Comparison of ENCODE assay signal across 1 cellular context in genomic region chr2:98508690-98509054, GRCh38.
TF ChIP-seq lines count a peak whose summit lies in the region.

No MANE protein-coding gene starts in this region.

TF ChIP-seq in K562, 482 proteins besides CTCF, POLR2A, EP300 and RAD21 (continued from another document and continues in another):
- TF ChIP-seq GABPB1 (CRISPR knock-in tag; IDR thresholded peaks at IDR 0.05): 0 out of 2 replicates have a peak, but pooled peaks have one; percentile 21
- TF ChIP-seq, protein P1, sequence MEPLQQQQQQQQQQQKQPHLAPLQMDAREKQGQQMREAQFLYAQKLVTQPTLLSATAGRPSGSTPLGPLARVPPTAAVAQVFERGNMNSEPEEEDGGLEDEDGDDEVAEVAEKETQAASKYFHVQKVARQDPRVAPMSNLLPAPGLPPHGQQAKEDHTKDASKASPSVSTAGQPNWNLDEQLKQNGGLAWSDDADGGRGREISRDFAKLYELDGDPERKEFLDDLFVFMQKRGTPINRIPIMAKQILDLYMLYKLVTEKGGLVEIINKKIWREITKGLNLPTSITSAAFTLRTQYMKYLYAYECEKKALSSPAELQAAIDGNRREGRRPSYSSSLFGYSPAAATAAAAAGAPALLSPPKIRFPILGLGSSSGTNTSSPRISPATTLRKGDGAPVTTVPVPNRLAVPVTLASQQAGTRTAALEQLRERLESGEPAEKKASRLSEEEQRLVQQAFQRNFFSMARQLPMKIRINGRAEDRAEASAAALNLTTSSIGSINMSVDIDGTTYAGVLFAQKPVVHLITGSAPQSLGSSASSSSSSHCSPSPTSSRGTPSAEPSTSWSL (CRISPR knock-in tag; IDR thresholded peaks at IDR 0.05; ENCODE audit: borderline replicate concordance): no peak
- TF ChIP-seq TARDBP (IDR thresholded peaks at IDR 0.05): no peak
- no peak for TF ChIP-seq BACH1 (tag; IDR thresholded peaks at IDR 0.05)
- TF ChIP-seq, protein P2, sequence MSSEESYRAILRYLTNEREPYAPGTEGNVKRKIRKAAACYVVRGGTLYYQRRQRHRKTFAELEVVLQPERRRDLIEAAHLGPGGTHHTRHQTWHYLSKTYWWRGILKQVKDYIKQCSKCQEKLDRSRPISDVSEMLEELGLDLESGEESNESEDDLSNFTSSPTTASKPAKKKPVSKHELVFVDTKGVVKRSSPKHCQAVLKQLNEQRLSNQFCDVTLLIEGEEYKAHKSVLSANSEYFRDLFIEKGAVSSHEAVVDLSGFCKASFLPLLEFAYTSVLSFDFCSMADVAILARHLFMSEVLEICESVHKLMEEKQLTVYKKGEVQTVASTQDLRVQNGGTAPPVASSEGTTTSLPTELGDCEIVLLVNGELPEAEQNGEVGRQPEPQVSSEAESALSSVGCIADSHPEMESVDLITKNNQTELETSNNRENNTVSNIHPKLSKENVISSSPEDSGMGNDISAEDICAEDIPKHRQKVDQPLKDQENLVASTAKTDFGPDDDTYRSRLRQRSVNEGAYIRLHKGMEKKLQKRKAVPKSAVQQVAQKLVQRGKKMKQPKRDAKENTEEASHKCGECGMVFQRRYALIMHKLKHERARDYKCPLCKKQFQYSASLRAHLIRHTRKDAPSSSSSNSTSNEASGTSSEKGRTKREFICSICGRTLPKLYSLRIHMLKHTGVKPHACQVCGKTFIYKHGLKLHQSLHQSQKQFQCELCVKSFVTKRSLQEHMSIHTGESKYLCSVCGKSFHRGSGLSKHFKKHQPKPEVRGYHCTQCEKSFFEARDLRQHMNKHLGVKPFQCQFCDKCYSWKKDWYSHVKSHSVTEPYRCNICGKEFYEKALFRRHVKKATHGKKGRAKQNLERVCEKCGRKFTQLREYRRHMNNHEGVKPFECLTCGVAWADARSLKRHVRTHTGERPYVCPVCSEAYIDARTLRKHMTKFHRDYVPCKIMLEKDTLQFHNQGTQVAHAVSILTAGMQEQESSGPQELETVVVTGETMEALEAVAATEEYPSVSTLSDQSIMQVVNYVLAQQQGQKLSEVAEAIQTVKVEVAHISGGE (CRISPR knock-in tag; IDR thresholded peaks at IDR 0.05): 0 out of 6 replicates have a peak, but pooled peaks of 1 of the 3 experiments have one; percentile 4
- no peak for TF ChIP-seq ZNF311 (CRISPR knock-in tag; IDR thresholded peaks at IDR 0.05)
- no peak for TF ChIP-seq CSDE1 (IDR thresholded peaks at IDR 0.05)
- no peak for TF ChIP-seq ELK1 (CRISPR knock-in tag; IDR thresholded peaks at IDR 0.05)
- TF ChIP-seq MAFK (IDR thresholded peaks at IDR 0.05; ENCODE audit: low read length): no peak
- 0 out of 2 replicates have a peak, but pooled peaks have one; percentile 1 for TF ChIP-seq RNF2 (IDR thresholded peaks at IDR 0.05)
- no peak for TF ChIP-seq SAP30 (IDR thresholded peaks at IDR 0.05; ENCODE audit: borderline replicate concordance, insufficient read depth, low read depth, low read length, poor library complexity, severe bottlenecking)
- TF ChIP-seq SMARCA4 (IDR thresholded peaks at IDR 0.05): 0 out of 2 replicates have a peak, but pooled peaks have one; percentile 17
- TF ChIP-seq MEIS2 (IDR thresholded peaks at IDR 0.05; ENCODE audit: partially characterized antibody): no peak
- 0 out of 2 replicates have a peak, but pooled peaks have one; percentile 10 for TF ChIP-seq JUND (IDR thresholded peaks at IDR 0.05; ENCODE audit: borderline replicate concordance, low read depth, low read length)
- TF ChIP-seq JUND (tag; IDR thresholded peaks at IDR 0.05; ENCODE audit: borderline replicate concordance, low read depth, low read length): no peak
- TF ChIP-seq ZKSCAN8 (CRISPR knock-in tag; IDR thresholded peaks at IDR 0.05): peak; percentile 4; the same call in 1 of the 2 replicates
- TF ChIP-seq TAF7 (tag; IDR thresholded peaks at IDR 0.05): no peak
- no peak for TF ChIP-seq ETV1 (tag; conservative IDR thresholded peaks at IDR 0.05; ENCODE audit: low read depth)
- no peak for TF ChIP-seq HNRNPUL1 (IDR thresholded peaks at IDR 0.05; ENCODE audit: low read length)
- TF ChIP-seq EHMT2 (IDR thresholded peaks at IDR 0.05): no peak
- peak; percentile 40 for TF ChIP-seq TAF9B (IDR thresholded peaks at IDR 0.05; ENCODE audit: partially characterized antibody)
- TF ChIP-seq MYBL2 (IDR thresholded peaks at IDR 0.05; ENCODE audit: low read depth): no peak
- no peak for TF ChIP-seq MYBL2 (CRISPR knock-in tag; IDR thresholded peaks at IDR 0.05; ENCODE audit: borderline replicate concordance)
- TF ChIP-seq KLF16 (IDR thresholded peaks at IDR 0.05): 0 out of 2 replicates have a peak, but pooled peaks have one; percentile 10
- TF ChIP-seq PHB2 (IDR thresholded peaks at IDR 0.05; ENCODE audit: low read depth): no peak
- TF ChIP-seq ATF7 (IDR thresholded peaks at IDR 0.05): no peak
- TF ChIP-seq ZNF239 (CRISPR knock-in tag; IDR thresholded peaks at IDR 0.05): no peak
- TF ChIP-seq SPI1 (IDR thresholded peaks at IDR 0.05; ENCODE audit: borderline replicate concordance, low read depth, low read length): no peak
- no peak for TF ChIP-seq ZFPM2 (CRISPR knock-in tag; IDR thresholded peaks at IDR 0.05)
- no peak for TF ChIP-seq ZC3H4 (CRISPR knock-in tag; IDR thresholded peaks at IDR 0.05; ENCODE audit: borderline replicate concordance)
- TF ChIP-seq FOXK2 (conservative IDR thresholded peaks at IDR 0.05 in 1 of 2, IDR thresholded peaks at IDR 0.05 in 1 of 2; ENCODE audit: low read depth in 2 of 2): no peak; a peak in 1 of 4 replicates
- no peak for TF ChIP-seq ZNF431 (CRISPR knock-in tag; IDR thresholded peaks at IDR 0.05)
- TF ChIP-seq ELF2 (CRISPR knock-in tag; IDR thresholded peaks at IDR 0.05): 0 out of 2 replicates have a peak, but pooled peaks have one; percentile 7
- TF ChIP-seq NFIX (CRISPR knock-in tag; IDR thresholded peaks at IDR 0.05; ENCODE audit: low read depth): no peak
- TF ChIP-seq USF1 (CRISPR knock-in tag; IDR thresholded peaks at IDR 0.05): no peak
- no peak for TF ChIP-seq ZNF76 (CRISPR knock-in tag; IDR thresholded peaks at IDR 0.05; ENCODE audit: borderline replicate concordance)
- TF ChIP-seq TRIM24 (IDR thresholded peaks at IDR 0.05): no peak; a peak in 1 of 4 replicates
- no peak for TF ChIP-seq ZNF695 (CRISPR knock-in tag; IDR thresholded peaks at IDR 0.05)
- TF ChIP-seq IRF9 (tag; IDR thresholded peaks at IDR 0.05): peak; percentile 6; the same call in 1 of the 2 replicates
- no peak for TF ChIP-seq ZNF740 (CRISPR knock-in tag; IDR thresholded peaks at IDR 0.05)
- TF ChIP-seq ZNF740 (tag; IDR thresholded peaks at IDR 0.05): no peak
- TF ChIP-seq ZNF449 (CRISPR knock-in tag; IDR thresholded peaks at IDR 0.05): no peak
- TF ChIP-seq ASH1L (IDR thresholded peaks at IDR 0.05; ENCODE audit: borderline replicate concordance, low read depth, partially characterized antibody): no peak
- no peak for TF ChIP-seq ZNF764 (CRISPR knock-in tag; IDR thresholded peaks at IDR 0.05; ENCODE audit: low read depth)
- no peak for TF ChIP-seq ZZZ3 (IDR thresholded peaks at IDR 0.05)
- peak; percentile 98 for TF ChIP-seq CEBPB (tag; IDR thresholded peaks at IDR 0.05)
- no peak for TF ChIP-seq ZNF75A (CRISPR knock-in tag; IDR thresholded peaks at IDR 0.05)
- no peak for TF ChIP-seq BRF2 (IDR thresholded peaks at IDR 0.05; ENCODE audit: borderline replicate concordance, insufficient read depth, insufficient read length)
- no peak for TF ChIP-seq NCOR1 (IDR thresholded peaks at IDR 0.05)
- TF ChIP-seq ZNF282 (CRISPR knock-in tag; IDR thresholded peaks at IDR 0.05): no peak
- no peak for TF ChIP-seq ZNF263 (CRISPR knock-in tag; IDR thresholded peaks at IDR 0.05; ENCODE audit: borderline replicate concordance)
- TF ChIP-seq RFX1 (IDR thresholded peaks at IDR 0.05): no peak
- TF ChIP-seq MXI1 (IDR thresholded peaks at IDR 0.05; ENCODE audit: low read depth, low read length): no peak
- TF ChIP-seq DDX20 (tag; IDR thresholded peaks at IDR 0.05; ENCODE audit: low read depth): 0 out of 2 replicates have a peak, but pooled peaks have one; percentile 11
- TF ChIP-seq MAFF (IDR thresholded peaks at IDR 0.05; ENCODE audit: low read length): no peak
- no peak for TF ChIP-seq TAF1 (IDR thresholded peaks at IDR 0.05; ENCODE audit: control insufficient read depth, extremely low read depth, insufficient read depth, low read length, severe bottlenecking)
- TF ChIP-seq U2AF1 (optimal IDR thresholded peaks at IDR 0.05; ENCODE audit: low read depth, low read length): no peak
- TF ChIP-seq ZNF668 (CRISPR knock-in tag; IDR thresholded peaks at IDR 0.05): no peak
- 0 out of 2 replicates have a peak, but pooled peaks have one; percentile 36 for TF ChIP-seq ZNF175 (CRISPR knock-in tag; IDR thresholded peaks at IDR 0.05; ENCODE audit: low read depth)
- no peak for TF ChIP-seq HOXB6 (CRISPR knock-in tag; IDR thresholded peaks at IDR 0.05; ENCODE audit: borderline replicate concordance)
- TF ChIP-seq RBFOX2 (IDR thresholded peaks at IDR 0.05; ENCODE audit: low read depth, low read length): no peak
- TF ChIP-seq ZNF57 (CRISPR knock-in tag; IDR thresholded peaks at IDR 0.05): no peak
- TF ChIP-seq SNRNP70 (optimal IDR thresholded peaks at IDR 0.05; ENCODE audit: low read depth, low read length): no peak
- no peak for TF ChIP-seq ZNF124 (CRISPR knock-in tag; IDR thresholded peaks at IDR 0.05)
